8 cellular contexts compared by ENCODE assay signal in genomic region chr1:247487057-247487456, GRCh38. TPM values are rescaled to one million over a fixed set of nuclear protein-coding genes. Genes with fewer than 3 reads are reported as not detected.
A peak's percentile ranks its signal among the peaks of the same experiment; 100 is the strongest.
DNase-seq lines count a peak whose midpoint lies in the region; ATAC-seq, FAIRE-seq and TF ChIP-seq lines count a peak whose summit lies in the region.

No MANE protein-coding gene starts in this region.

- ATAC-seq in GM18868 (IDR thresholded peaks at IDR 0.05; ENCODE audit: unreplicated experiment) (peak; percentile 87), HG03457 (IDR thresholded peaks at IDR 0.05; ENCODE audit: unreplicated experiment) (peak; percentile 76), left lobe of liver (peak; percentile 73)

- peak; percentile 77 for TF ChIP-seq CTCF in D721Med (IDR thresholded peaks at IDR 0.05; ENCODE audit: insufficient read depth, missing control alignments)
- peak; percentile 6 for TF ChIP-seq CTCF in bronchial epithelial cell (IDR thresholded peaks at IDR 0.05; ENCODE audit: insufficient read depth, low read length, severe bottlenecking)

- in situ Hi-C loops in SK-MEL-5 (cut with HindIII; ENCODE audit: low pct_unique_long_range_greater_than_20kb, low sequenced_read_pairs), result no loop called here

- no peak overlapping the region for H3K4me3 ChIP-seq in bronchial epithelial cell (ENCODE audit: low read depth, low read length)

- peak; percentile 18 for DNase-seq in D721Med (ENCODE audit: insufficient read length, low spot score)
- peak; percentile 59 for DNase-seq in SK-MEL-5 (ENCODE audit: low read depth, low spot score)
- DNase-seq in bronchial epithelial cell (ENCODE audit: low read depth), result peak; percentile 23
- DNase-seq in left lobe of liver (ENCODE audit: low spot score), result no peak
- DNase-seq in NCI-H2196 treated with DMSO at 0.1 percent for 48 hours (lab: John Stamatoyannopoulos, UW; ENCODE audit: unreplicated experiment), result no peak
- DNase-seq in mesenteric fat pad (ENCODE audit: low spot score), result no peak

- no peaks in the 10 kb centered on the region for H3K36me3 ChIP-seq in bronchial epithelial cell (ENCODE audit: control insufficient read depth, insufficient read depth, low read length)

- H3K27me3 ChIP-seq in bronchial epithelial cell (ENCODE audit: control insufficient read depth, insufficient read depth, low read length), result no peaks in the 10 kb centered on the region

- FAIRE-seq in D721Med (lab: Jason Lieb, UNC), result peak; percentile 41
- no peak for FAIRE-seq in bronchial epithelial cell (lab: Jason Lieb, UNC)

RNA-seq across cellular contexts. Expression of gene OR2B11, which starts 29.2 kb away (rescaled TPM):
- total RNA-seq in SK-MEL-5 (2014; rRNA removed; shearing (Covaris generic)), result not detected in 2 replicates
- not detected in 2 replicates for polyA plus RNA-seq in SK-MEL-5 (2015; cell fraction: cytosol; rRNA removed)
- not detected in 2 replicates for polyA plus RNA-seq in SK-MEL-5 (2015; cell fraction: nucleus; rRNA removed)
- total RNA-seq in bronchial epithelial cell (not detected in 2 replicates), left lobe of liver (not detected), mesenteric fat pad (not detected)

RNA-seq across cellular contexts. Expression of gene OR2C3, which starts 49.2 kb away (rescaled TPM):
- 0.03 and 0.05 TPM in 2 replicates for total RNA-seq in SK-MEL-5 (2014; rRNA removed; shearing (Covaris generic))
- 0.22 and 0.25 TPM in 2 replicates for polyA plus RNA-seq in SK-MEL-5 (2015; cell fraction: cytosol; rRNA removed)
- polyA plus RNA-seq in SK-MEL-5 (2015; cell fraction: nucleus; rRNA removed), result 0.11 and 0.20 TPM in 2 replicates
- total RNA-seq in bronchial epithelial cell (not detected in 2 replicates), left lobe of liver (not detected), mesenteric fat pad (0.03 TPM)

Comparison
In these comparisons a context has a peak if more than half of its experiments do, and no peak if none do; other contexts are left out.
1. DNase-seq: peak in D721Med (single experiment), SK-MEL-5 (single experiment) and bronchial epithelial cell (single experiment); none in left lobe of liver (single experiment), NCI-H2196 treated with DMSO at 0.1 percent for 48 hours (single experiment) and mesenteric fat pad (single experiment).
2. Peak in every context shown above with its lines, with median percentiles within 50 percentile points of each other: ATAC-seq.